ENCODE assay signal across 9 cellular contexts in genomic region chr7:95527033-95527775, GRCh38. TPM values are rescaled to one million over a fixed set of nuclear protein-coding genes. Genes with fewer than 3 reads are reported as not detected.
A peak's percentile ranks its signal among the peaks of the same experiment; 100 is the strongest.
DNase-seq lines count a peak whose midpoint lies in the region; ATAC-seq and TF ChIP-seq lines count a peak whose summit lies in the region.
"Had no signal": no experiment of that assay in that cellular context is flagged by ENCODE, and none has a peak within 500 bp of the region (broad histone marks: within the 10 kb centered on the region; RNA-seq: fewer than 3 reads in every experiment).

No MANE protein-coding gene starts in this region.

- peaks cover 7% of the 10 kb centered on the region for H3K4me1 ChIP-seq in parathyroid adenoma

- H3K4me2 ChIP-seq in parathyroid adenoma (ENCODE audit: low read length), result no peak overlapping the region

- H3K79me2 ChIP-seq in parathyroid adenoma, result no peaks in the 10 kb centered on the region

- H3K9me3 Mint-ChIP-seq in WTC11 (no peaks in the 10 kb centered on the region), glutamatergic neuron (ENCODE audit: unreplicated experiment) (no peaks in the 10 kb centered on the region)
- H3K9me3 Mint-ChIP-seq: central memory CD8-positive, alpha-beta T cell had no signal

- no peak overlapping the region for H3K4me3 Mint-ChIP-seq in WTC11
- no peak overlapping the region for H3K4me3 Mint-ChIP-seq in glutamatergic neuron (ENCODE audit: unreplicated experiment)
- H3K4me3 Mint-ChIP-seq: central memory CD8-positive, alpha-beta T cell had no signal

- no peak overlapping the region for H3K9ac ChIP-seq in parathyroid adenoma

- no peaks in the 10 kb centered on the region for H3K27me3 ChIP-seq in parathyroid adenoma (ENCODE audit: control insufficient read depth, insufficient read depth, low read length)

- ATAC-seq in HG02623 (IDR thresholded peaks at IDR 0.05; ENCODE audit: unreplicated experiment), result peak; percentile 65
- peak; percentile 96 for ATAC-seq in WTC11

- H2AFZ ChIP-seq in parathyroid adenoma, result no peak overlapping the region

- CTCF ChIA-PET in WTC11 (lab: Charles Lee), result interaction anchor here (0.6 to 12.7 kb wide), 14 partner anchors 10 to 344 kb away, joined by 3 to 232 read pairs (median 5); partner anchors contain the start of gene PON3

- no peak overlapping the region for H3K27ac Mint-ChIP-seq in WTC11
- H3K27ac Mint-ChIP-seq in glutamatergic neuron (ENCODE audit: unreplicated experiment), result no peak overlapping the region

- H3K27ac ChIP-seq in parathyroid adenoma, result no peak overlapping the region

- peak; percentile 60 for DNase-seq in SIG-M5 treated with dmso at 0.1 percent for 504 hours (lab: John Stamatoyannopoulos, UW; ENCODE audit: unreplicated experiment)
- DNase-seq in SIG-M5 (lab: John Stamatoyannopoulos, UW), result no peak
- peak; percentile 48 for DNase-seq in NCI-H2029 (lab: John Stamatoyannopoulos, UW)
- peak; percentile 62 for DNase-seq in WTC11 (ENCODE audit: low spot score)
- DNase-seq in glutamatergic neuron, result peak; percentile 53
- no peak for DNase-seq in stimulated activated CD4-positive, alpha-beta T cell treated with anti-CD3 and anti-CD28 coated beads, Interleukin-2, amount 100 ng/mL, for 48 hours

- H3K36me3 Mint-ChIP-seq in WTC11 (no peaks in the 10 kb centered on the region), glutamatergic neuron (ENCODE audit: unreplicated experiment) (no peaks in the 10 kb centered on the region)

- H3K4me3 ChIP-seq in parathyroid adenoma (ENCODE audit: low read depth, low read length), result no peak overlapping the region

- no peaks in the 10 kb centered on the region for H3K36me3 ChIP-seq in parathyroid adenoma (ENCODE audit: control insufficient read depth, insufficient read depth, low read length)

- H3K9me3 ChIP-seq in parathyroid adenoma (ENCODE audit: control insufficient read depth, low read length), result no peaks in the 10 kb centered on the region

- H3K27me3 Mint-ChIP-seq in WTC11 (ENCODE audit: low read depth), result no peaks in the 10 kb centered on the region; the same call in 1 of the 2 replicates
- no peaks in the 10 kb centered on the region for H3K27me3 Mint-ChIP-seq in glutamatergic neuron (ENCODE audit: unreplicated experiment)

- TF ChIP-seq CTCF in WTC11 (IDR thresholded peaks at IDR 0.05) (peak; percentile 60; the same call in 1 of the 2 replicates), glutamatergic neuron (IDR thresholded peaks at IDR 0.05; ENCODE audit: partially characterized antibody, unreplicated experiment) (peak; percentile 71), parathyroid adenoma (IDR thresholded peaks at IDR 0.05) (peak; percentile 93)

- H3K4me1 Mint-ChIP-seq in WTC11 (peaks cover 3% of the 10 kb centered on the region; the same call in 1 of the 2 replicates), glutamatergic neuron (ENCODE audit: low read depth, unreplicated experiment) (peaks cover 4% of the 10 kb centered on the region)
- H3K4me1 Mint-ChIP-seq: central memory CD8-positive, alpha-beta T cell had no signal

- POLR2A ChIA-PET in WTC11 (lab: Charles Lee), result no interaction called here

TF ChIP-seq in WTC11, 78 proteins besides CTCF, POLR2A, EP300 and RAD21:
- TF ChIP-seq ZNF219 (CRISPR knock-in tag; IDR thresholded peaks at IDR 0.05; ENCODE audit: borderline replicate concordance), result no peak
- TF ChIP-seq TCF7 (CRISPR knock-in tag; IDR thresholded peaks at IDR 0.05; ENCODE audit: low read depth), result no peak
- TF ChIP-seq RORB (CRISPR knock-in tag; IDR thresholded peaks at IDR 0.05), result no peak
- no peak for TF ChIP-seq KAT7 (CRISPR knock-in tag; IDR thresholded peaks at IDR 0.05; ENCODE audit: borderline replicate concordance)
- TF ChIP-seq NFATC4 (CRISPR knock-in tag; IDR thresholded peaks at IDR 0.05), result no peak
- TF ChIP-seq PRRX2 (CRISPR knock-in tag; IDR thresholded peaks at IDR 0.05), result no peak
- TF ChIP-seq E2F4 (CRISPR knock-in tag; IDR thresholded peaks at IDR 0.05; ENCODE audit: borderline replicate concordance, low read depth), result no peak
- no peak for TF ChIP-seq MAX (CRISPR knock-in tag; IDR thresholded peaks at IDR 0.05)
- TF ChIP-seq ARID4B (CRISPR knock-in tag; IDR thresholded peaks at IDR 0.05; ENCODE audit: borderline replicate concordance), result no peak
- no peak for TF ChIP-seq ZNF121 (CRISPR knock-in tag; IDR thresholded peaks at IDR 0.05)
- no peak for TF ChIP-seq ZMAT4 (CRISPR knock-in tag; IDR thresholded peaks at IDR 0.05)
- no peak for TF ChIP-seq ZNF232 (CRISPR knock-in tag; IDR thresholded peaks at IDR 0.05)
- no peak for TF ChIP-seq ESRRA (CRISPR knock-in tag; IDR thresholded peaks at IDR 0.05; ENCODE audit: borderline replicate concordance)
- TF ChIP-seq IRF2 (CRISPR knock-in tag; IDR thresholded peaks at IDR 0.05; ENCODE audit: borderline replicate concordance, low read depth), result no peak
- no peak for TF ChIP-seq ZNF512 (CRISPR knock-in tag; IDR thresholded peaks at IDR 0.05; ENCODE audit: borderline replicate concordance)
- TF ChIP-seq ZNF138 (CRISPR knock-in tag; conservative IDR thresholded peaks at IDR 0.05), result no peak

RNA-seq across cellular contexts. Expression of gene ASB4, which starts 41.5 kb away (rescaled TPM):
- total RNA-seq in WTC11 (2021), result 0.07 TPM in 2 of 3 replicates, not detected in the other
- total RNA-seq in glutamatergic neuron (ENCODE audit: unreplicated experiment), result not detected

Comparison
In these comparisons a context has a peak if more than half of its experiments do, and no peak if none do; other contexts are left out.
1. DNase-seq: peak in SIG-M5 treated with dmso at 0.1 percent for 504 hours (single experiment), NCI-H2029 (single experiment), WTC11 (single experiment) and glutamatergic neuron (single experiment); none in SIG-M5 (single experiment) and stimulated activated CD4-positive, alpha-beta T cell treated with anti-CD3 and anti-CD28 coated beads, Interleukin-2, amount 100 ng/mL, for 48 hours (0 of 2).
2. Peak in every context shown above with its lines, with median percentiles within 50 percentile points of each other: CTCF ChIP-seq.